Comparison of ENCODE assay signal across 16 cellular contexts in genomic region chr12:48794870-48795269, GRCh38. TPM values are rescaled to one million over a fixed set of nuclear protein-coding genes. Genes with fewer than 3 reads are reported as not detected.
DNase-seq lines count a peak whose midpoint lies in the region; ATAC-seq and TF ChIP-seq lines count a peak whose summit lies in the region.
"Had no signal": no experiment of that assay in that cellular context is flagged by ENCODE, and none has a peak within 500 bp of the region (broad histone marks: within the 10 kb centered on the region; RNA-seq: fewer than 3 reads in every experiment).

No MANE protein-coding gene starts in this region.

- in situ Hi-C loops in SK-MEL-5 (cut with HindIII; ENCODE audit: low pct_unique_long_range_greater_than_20kb, low sequenced_read_pairs): no loop called here
- in situ Hi-C loops in transverse colon (cut with MboI; ENCODE audit: low pct_ligation_motif_present in 1 of 4, low pct_unique_long_range_greater_than_20kb in 1 of 4, low sequenced_read_pairs in 3 of 4): loop anchor here in 2 of 4 donors (5.0 kb wide), 2 partner anchors 33 to 43 kb away; no protein-coding TSS in a partner anchor

- H3K4me1 ChIP-seq in transverse colon: peaks cover 4 to 60% (median 23%) of the 10 kb centered on the region in 4 donors

- peak overlapping the region; percentile 74 to 85 (median 78) for H3K27ac ChIP-seq in transverse colon
- H3K27ac ChIP-seq: neutrophil, SK-N-MC, thyroid gland had no signal

- intact Hi-C loops in transverse colon (cut with DNase I; ENCODE audit: low total_unique reads): no loop called here

- H3K27me3 ChIP-seq in transverse colon: peaks cover 2% of the 10 kb centered on the region
- H3K27me3 ChIP-seq: thyroid gland had no signal

- H3K36me3 Mint-ChIP-seq in glutamatergic neuron (ENCODE audit: unreplicated experiment): no peaks in the 10 kb centered on the region

- peak overlapping the region; percentile 8 for H3K4me3 Mint-ChIP-seq in glutamatergic neuron (ENCODE audit: unreplicated experiment)

- TF ChIP-seq CTCF in glutamatergic neuron (IDR thresholded peaks at IDR 0.05; ENCODE audit: partially characterized antibody, unreplicated experiment) (no peak), transverse colon (IDR thresholded peaks at IDR 0.05) (no peak)

- no peaks in the 10 kb centered on the region for H3K9me3 ChIP-seq in transverse colon
- H3K9me3 ChIP-seq: HAP-1, neutrophil, thyroid gland had no signal

- TF ChIP-seq POLR2A in transverse colon (IDR thresholded peaks at IDR 0.05): no peak

- H3K27ac Mint-ChIP-seq in glutamatergic neuron (ENCODE audit: unreplicated experiment): no peak overlapping the region

- H3K27me3 Mint-ChIP-seq in glutamatergic neuron (ENCODE audit: unreplicated experiment): peaks cover 4% of the 10 kb centered on the region

- H3K4me1 Mint-ChIP-seq in glutamatergic neuron (ENCODE audit: low read depth, unreplicated experiment): no peaks in the 10 kb centered on the region

- ATAC-seq in HG03378 (IDR thresholded peaks at IDR 0.05; ENCODE audit: unreplicated experiment) (no peak), GM21360 (IDR thresholded peaks at IDR 0.05; ENCODE audit: unreplicated experiment) (no peak)

- H3K36me3 ChIP-seq in transverse colon: no peaks in the 10 kb centered on the region
- H3K36me3 ChIP-seq: HAP-1, neutrophil, thyroid gland had no signal

- no peak overlapping the region for H3K4me3 ChIP-seq in transverse colon
- H3K4me3 ChIP-seq: HAP-1, SK-N-MC, thyroid gland had no signal

- peaks cover 3% of the 10 kb centered on the region for H3K9me3 Mint-ChIP-seq in glutamatergic neuron (ENCODE audit: unreplicated experiment)

- DNase-seq in NCI-H2107 treated with DMSO at 0.1 percent for 48 hours (lab: John Stamatoyannopoulos, UW; ENCODE audit: unreplicated experiment): peak; percentile 1
- DNase-seq in NCI-H2107 (lab: John Stamatoyannopoulos, UW): no peak
- DNase-seq in SK-MEL-5 (ENCODE audit: low read depth, low spot score): peak; percentile 51
- no peak for DNase-seq in glutamatergic neuron
- DNase-seq in transverse colon: no peak
- no peak for DNase-seq in RPMI8226
- DNase-seq: activated naive CD4-positive, alpha-beta T cell treated with anti-CD3 and anti-CD28 coated beads, Interleukin-2, amount 50 U/mL, for 16 hours; central memory CD4-positive, alpha-beta T cell; NCI-H524 treated with DMSO at 0.1 percent for 48 hours; stimulated activated CD4-positive, alpha-beta T cell treated with anti-CD3 and anti-CD28 coated beads, Interleukin-12 subunit alpha, Interleukin-12 subunit beta, amount 100 ng/mL, for 4 hours; thyroid gland had no signal

- TF ChIP-seq EP300 in transverse colon (IDR thresholded peaks at IDR 0.05; ENCODE audit: low read depth): no peak

- WGBS in transverse colon (ENCODE audit: low coverage in 1 of 2), 2 donors: 47 to 60% methylated on average over 3 of the region's 3 CpGs

RNA-seq across cellular contexts. Expression of gene ADCY6, which starts 6.0 kb away (rescaled TPM):
- total RNA-seq in SK-MEL-5 (2014; rRNA removed; shearing (Covaris generic)): 28.1 and 31.5 TPM in 2 replicates
- 28.2 and 34.8 TPM in 2 replicates for polyA plus RNA-seq in SK-MEL-5 (2015; cell fraction: cytosol; rRNA removed)
- 77.6 and 96.2 TPM in 2 replicates for polyA plus RNA-seq in SK-MEL-5 (2015; cell fraction: nucleus; rRNA removed)
- total RNA-seq in glutamatergic neuron (ENCODE audit: unreplicated experiment): 17.4 TPM
- total RNA-seq in transverse colon: 100 to 1,000 TPM; 112 to 170 (median 115) TPM

RNA-seq across cellular contexts. Expression of gene CACNB3, which starts 23.4 kb away (rescaled TPM):
- total RNA-seq in SK-MEL-5 (2014; rRNA removed; shearing (Covaris generic)): 4.9 and 5.3 TPM in 2 replicates
- polyA plus RNA-seq in SK-MEL-5 (2015; cell fraction: cytosol; rRNA removed): 6.3 and 8.4 TPM in 2 replicates
- 49.5 and 49.7 TPM in 2 replicates for polyA plus RNA-seq in SK-MEL-5 (2015; cell fraction: nucleus; rRNA removed)
- total RNA-seq in glutamatergic neuron (ENCODE audit: unreplicated experiment): 155 TPM
- 10 to 100 TPM; 20.6 to 53.5 (median 47.1) TPM for total RNA-seq in transverse colon

RNA-seq across cellular contexts. Expression of gene DDX23, which starts 57.1 kb away (rescaled TPM):
- total RNA-seq in SK-MEL-5 (2014; rRNA removed; shearing (Covaris generic)): 86.4 and 86.9 TPM in 2 replicates
- 64.1 and 65.4 TPM in 2 replicates for polyA plus RNA-seq in SK-MEL-5 (2015; cell fraction: cytosol; rRNA removed)
- polyA plus RNA-seq in SK-MEL-5 (2015; cell fraction: nucleus; rRNA removed): 221 and 256 TPM in 2 replicates
- total RNA-seq in glutamatergic neuron (ENCODE audit: unreplicated experiment) (65.7 TPM), transverse colon (100 to 1,000 TPM in 1 of 4 donors, 10 to 100 TPM in 3; 82.9 to 143 (median 83.9) TPM)

Comparison
In these comparisons a context has a peak if more than half of its experiments do, and no peak if none do; other contexts are left out.
1. DNase-seq: peak in NCI-H2107 treated with DMSO at 0.1 percent for 48 hours (single experiment) and SK-MEL-5 (single experiment); none in NCI-H2107 (single experiment), glutamatergic neuron (single experiment), transverse colon (single experiment) and RPMI8226 (single experiment).